1 cellular context compared by ENCODE assay signal in the genomic region with DNA sequence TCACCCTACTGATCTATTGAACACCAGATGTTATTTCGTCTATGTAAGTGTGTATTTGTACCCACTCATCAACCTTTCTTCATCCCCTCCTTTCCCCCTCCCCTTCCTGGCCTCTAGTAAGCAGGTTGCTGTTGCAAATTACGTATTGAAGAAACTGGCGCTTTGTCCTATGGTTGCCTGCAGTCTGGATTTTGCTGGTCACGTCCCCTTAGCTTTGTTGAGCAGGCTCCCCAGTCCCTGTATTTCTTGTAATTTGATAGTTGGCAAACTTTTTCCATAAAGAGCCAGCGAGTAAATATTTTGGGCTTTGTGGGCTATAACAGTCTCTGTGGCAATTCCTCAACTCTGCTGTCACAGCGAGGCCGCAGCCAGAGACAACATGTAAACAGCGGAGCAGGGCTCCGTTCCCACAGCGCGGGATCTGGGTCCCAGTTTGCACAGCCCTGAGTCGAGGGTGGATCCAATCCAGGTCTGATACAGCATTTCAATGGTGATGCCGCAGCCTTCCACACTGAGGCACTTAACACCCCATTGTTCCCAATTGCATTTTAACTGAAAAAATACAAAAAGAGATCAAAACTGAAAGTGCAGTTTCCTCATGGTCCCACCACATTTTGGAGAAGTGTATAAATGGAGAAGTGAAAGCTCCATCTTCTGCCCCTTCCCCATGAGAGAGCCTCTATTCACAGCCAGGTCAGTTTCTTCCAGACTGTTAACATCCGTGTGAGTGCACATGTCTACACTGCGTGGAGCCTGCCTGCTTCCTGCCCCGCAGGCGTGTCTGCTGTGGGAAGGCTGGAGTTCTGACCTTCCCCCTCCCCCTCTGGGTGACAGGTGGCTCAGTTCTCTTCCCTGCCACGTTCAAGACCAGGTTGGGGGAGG.
TF ChIP-seq lines count a peak whose summit lies in the region.

No MANE protein-coding gene starts in this region.

TF ChIP-seq in A549, 52 proteins besides CTCF, POLR2A, EP300 and RAD21 (continued from another document):
- TF ChIP-seq, protein P1, sequence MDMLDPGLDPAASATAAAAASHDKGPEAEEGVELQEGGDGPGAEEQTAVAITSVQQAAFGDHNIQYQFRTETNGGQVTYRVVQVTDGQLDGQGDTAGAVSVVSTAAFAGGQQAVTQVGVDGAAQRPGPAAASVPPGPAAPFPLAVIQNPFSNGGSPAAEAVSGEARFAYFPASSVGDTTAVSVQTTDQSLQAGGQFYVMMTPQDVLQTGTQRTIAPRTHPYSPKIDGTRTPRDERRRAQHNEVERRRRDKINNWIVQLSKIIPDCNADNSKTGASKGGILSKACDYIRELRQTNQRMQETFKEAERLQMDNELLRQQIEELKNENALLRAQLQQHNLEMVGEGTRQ (IDR thresholded peaks at IDR 0.05), result no peak
- TF ChIP-seq FOSL2 (IDR thresholded peaks at IDR 0.05) (no peak), FOSL2 (CRISPR knock-in tag; IDR thresholded peaks at IDR 0.05) (no peak), CBX2 (IDR thresholded peaks at IDR 0.05; ENCODE audit: borderline replicate concordance, low read depth) (no peak), RCOR1 (IDR thresholded peaks at IDR 0.05; ENCODE audit: low read depth, low read length) (no peak), ZSCAN20 (CRISPR knock-in tag; IDR thresholded peaks at IDR 0.05) (no peak)
- TF ChIP-seq, protein P2, sequence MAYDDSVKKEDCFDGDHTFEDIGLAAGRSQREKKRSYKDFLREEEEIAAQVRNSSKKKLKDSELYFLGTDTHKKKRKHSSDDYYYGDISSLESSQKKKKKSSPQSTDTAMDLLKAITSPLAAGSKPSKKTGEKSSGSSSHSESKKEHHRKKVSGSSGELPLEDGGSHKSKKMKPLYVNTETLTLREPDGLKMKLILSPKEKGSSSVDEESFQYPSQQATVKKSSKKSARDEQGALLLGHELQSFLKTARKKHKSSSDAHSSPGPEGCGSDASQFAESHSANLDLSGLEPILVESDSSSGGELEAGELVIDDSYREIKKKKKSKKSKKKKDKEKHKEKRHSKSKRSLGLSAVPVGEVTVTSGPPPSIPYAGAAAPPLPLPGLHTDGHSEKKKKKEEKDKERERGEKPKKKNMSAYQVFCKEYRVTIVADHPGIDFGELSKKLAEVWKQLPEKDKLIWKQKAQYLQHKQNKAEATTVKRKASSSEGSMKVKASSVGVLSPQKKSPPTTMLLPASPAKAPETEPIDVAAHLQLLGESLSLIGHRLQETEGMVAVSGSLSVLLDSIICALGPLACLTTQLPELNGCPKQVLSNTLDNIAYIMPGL (CRISPR knock-in tag; IDR thresholded peaks at IDR 0.05; ENCODE audit: borderline replicate concordance), result no peak
- TF ChIP-seq, protein P3, sequence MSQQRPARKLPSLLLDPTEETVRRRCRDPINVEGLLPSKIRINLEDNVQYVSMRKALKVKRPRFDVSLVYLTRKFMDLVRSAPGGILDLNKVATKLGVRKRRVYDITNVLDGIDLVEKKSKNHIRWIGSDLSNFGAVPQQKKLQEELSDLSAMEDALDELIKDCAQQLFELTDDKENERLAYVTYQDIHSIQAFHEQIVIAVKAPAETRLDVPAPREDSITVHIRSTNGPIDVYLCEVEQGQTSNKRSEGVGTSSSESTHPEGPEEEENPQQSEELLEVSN (IDR thresholded peaks at IDR 0.05; ENCODE audit: borderline replicate concordance, low read depth), result no peak
- TF ChIP-seq, protein P4, sequence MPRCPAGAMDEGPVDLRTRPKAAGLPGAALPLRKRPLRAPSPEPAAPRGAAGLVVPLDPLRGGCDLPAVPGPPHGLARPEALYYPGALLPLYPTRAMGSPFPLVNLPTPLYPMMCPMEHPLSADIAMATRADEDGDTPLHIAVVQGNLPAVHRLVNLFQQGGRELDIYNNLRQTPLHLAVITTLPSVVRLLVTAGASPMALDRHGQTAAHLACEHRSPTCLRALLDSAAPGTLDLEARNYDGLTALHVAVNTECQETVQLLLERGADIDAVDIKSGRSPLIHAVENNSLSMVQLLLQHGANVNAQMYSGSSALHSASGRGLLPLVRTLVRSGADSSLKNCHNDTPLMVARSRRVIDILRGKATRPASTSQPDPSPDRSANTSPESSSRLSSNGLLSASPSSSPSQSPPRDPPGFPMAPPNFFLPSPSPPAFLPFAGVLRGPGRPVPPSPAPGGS (IDR thresholded peaks at IDR 0.05), result no peak
